9 cellular contexts compared by ENCODE assay signal in the genomic region with DNA sequence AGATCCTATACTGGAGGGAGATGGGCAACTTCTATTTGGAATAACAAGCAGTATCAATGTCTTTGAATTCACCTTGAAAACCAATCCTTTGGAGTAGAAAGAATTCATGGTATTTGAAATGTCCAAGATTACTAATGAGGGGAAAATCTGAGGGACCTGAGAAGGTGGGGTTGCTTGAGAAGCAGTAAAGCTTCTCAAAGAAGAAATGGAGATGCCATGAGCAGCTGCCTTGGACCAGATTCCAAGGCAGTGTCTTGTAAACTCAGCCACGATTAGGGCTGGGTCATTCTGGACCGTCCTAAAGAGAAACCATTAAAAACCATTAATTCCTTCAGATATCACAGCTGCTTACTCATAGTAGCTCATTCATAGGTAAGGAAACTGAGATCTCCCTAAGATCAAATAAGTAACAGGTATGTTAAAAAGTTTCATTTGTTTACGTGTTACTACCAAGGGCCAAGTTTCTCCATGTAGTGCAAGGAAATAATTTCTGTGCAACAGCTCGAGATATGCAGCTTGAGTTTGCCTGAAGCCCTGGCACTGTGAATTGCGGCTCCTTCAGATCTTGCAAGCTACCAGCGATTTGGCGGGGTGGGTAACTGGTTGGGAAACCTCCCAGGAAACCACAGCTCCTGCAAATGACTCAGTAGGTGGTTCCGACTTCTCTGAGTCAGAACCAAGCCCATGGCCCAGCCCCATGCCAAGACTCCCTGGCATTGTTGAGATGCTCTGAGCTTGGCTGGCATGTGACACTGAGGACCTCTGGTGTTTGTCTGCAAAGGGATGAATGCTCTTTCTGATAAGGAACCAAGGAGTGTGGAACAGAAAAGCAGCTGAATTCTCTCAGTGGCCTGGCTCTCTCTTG.
DNase-seq lines count a peak whose midpoint lies in the region; ATAC-seq, FAIRE-seq and TF ChIP-seq lines count a peak whose summit lies in the region.
"Had no signal": no experiment of that assay in that cellular context is flagged by ENCODE, and none has a peak within 500 bp of the region (broad histone marks: within the 10 kb centered on the region; RNA-seq: fewer than 3 reads in every experiment).

No MANE protein-coding gene starts in this region.

- no peak overlapping the region for H4K5ac ChIP-seq in H1 (ENCODE audit: insufficient read length, low read depth, low read length)

- no peak overlapping the region for H3K18ac ChIP-seq in H1 (ENCODE audit: extremely low read depth, low read length)

- no peak overlapping the region for H3K14ac ChIP-seq in H1 (ENCODE audit: insufficient read length)

- no peak overlapping the region for H2BK5ac ChIP-seq in H1 (ENCODE audit: low read depth, low read length)

- H2AFZ ChIP-seq in H1 (ENCODE audit: low read length), result no peak overlapping the region

- H2BK12ac ChIP-seq in H1 (ENCODE audit: low read depth, low read length), result no peak overlapping the region

- H3K4me3 ChIP-seq in H1 (ENCODE audit: extremely low read depth in 1 of 4, insufficient read depth in 2 of 4, low read depth in 3 of 4, low read length in 4 of 4), result no peak overlapping the region
- H3K4me3 ChIP-seq: SK-N-MC had no signal

- no peak overlapping the region for H2BK20ac ChIP-seq in H1 (ENCODE audit: low read length)

- H3K56ac ChIP-seq in H1 (replicated peaks; ENCODE audit: insufficient read length, low read depth, low read length), result no peak overlapping the region

- H3K36me3 Mint-ChIP-seq in activated CD4-positive, alpha-beta T cell treated with anti-CD3 and anti-CD28 coated beads, Interleukin-2, amount 10 ng/mL, durations not matched to agents 7 days and 5 days (ENCODE audit: low read depth), result no peaks in the 10 kb centered on the region

- H3K27me3 Mint-ChIP-seq in activated CD4-positive, alpha-beta T cell treated with anti-CD3 and anti-CD28 coated beads, Interleukin-2, amount 10 ng/mL, durations not matched to agents 7 days and 5 days, result peaks cover 19% of the 10 kb centered on the region

- no peak overlapping the region for H2AK5ac ChIP-seq in H1 (ENCODE audit: low read depth, low read length)

- no peak overlapping the region for H4K91ac ChIP-seq in H1 (replicated peaks; ENCODE audit: insufficient read length, low read length)

- DNase-seq in HCEC 1CT (peak; percentile 17), H1 (ENCODE audit: low read depth in 1 of 2, low spot score in 2 of 2) (no peak), CD1c-positive myeloid dendritic cell (ENCODE audit: extremely low spot score) (no peak), NCI-H748 treated with DMSO at 0.1 percent for 48 hours (lab: John Stamatoyannopoulos, UW) (no peak)
- DNase-seq in activated CD4-positive, alpha-beta T cell treated with anti-CD3 and anti-CD28 coated beads, Interleukin-2, amount 10 ng/mL, durations not matched to agents 7 days and 5 days, result peak; percentile 57
- DNase-seq in stimulated activated CD4-positive, alpha-beta T cell treated with anti-CD3 and anti-CD28 coated beads, Interleukin-12 subunit alpha, Interleukin-12 subunit beta, amount 100 ng/mL, for 24 hours (ENCODE audit: low read depth in 2 of 2), result peak; percentile 30 to 47

- H3K9ac ChIP-seq in H1 (replicated peaks in 1 of 4; ENCODE audit: extremely low read depth in 1 of 4, low read depth in 3 of 4, low read length in 3 of 4), result no peak overlapping the region

- peak; percentile 67 to 76 for TF ChIP-seq RAD21 in H1 (IDR thresholded peaks at IDR 0.05 in 1 of 2, conservative IDR thresholded peaks at IDR 0.05 in 1 of 2; ENCODE audit: low read depth in 2 of 2, low read length in 2 of 2)

- H3K23ac ChIP-seq in H1 (ENCODE audit: insufficient read length), result no peak overlapping the region

- no peak overlapping the region for H3K4ac ChIP-seq in H1 (replicated peaks; ENCODE audit: insufficient read length, low read depth, low read length)

- WGBS in H1 (ENCODE audit: extremely low coverage in 1 of 2, insufficient coverage in 1 of 2, insufficient read length in 1 of 2, insufficient replicate concordance in 2 of 2, low coverage in 1 of 2, low lambda C conversion rate in 2 of 2, missing lambda C conversion rate in 1 of 2), 2 experiments, result 93% methylated on average over 7 of the region's 8 CpGs; no CpG with 5 or more reads in 1 of the 2 experiments

- ATAC-seq in HG03442 (IDR thresholded peaks at IDR 0.05; ENCODE audit: unreplicated experiment) (no peak), GM19328 (IDR thresholded peaks at IDR 0.05; ENCODE audit: unreplicated experiment) (no peak)

- no peaks in the 10 kb centered on the region for H3K9me3 ChIP-seq in H1 (ENCODE audit: insufficient read depth in 2 of 2, low read depth in 1 of 2, low read length in 1 of 2)

- H2BK120ac ChIP-seq in H1 (replicated peaks; ENCODE audit: low read depth, low read length), result no peak overlapping the region

- no peak overlapping the region for H3K27ac ChIP-seq in H1 (ENCODE audit: low read depth, low read length)
- H3K27ac ChIP-seq: SK-N-MC had no signal

- H4K8ac ChIP-seq in H1 (ENCODE audit: extremely low read depth, insufficient read depth, low read length), result no peak overlapping the region

- peaks cover 0 to 9% (median 0%) of the 10 kb centered on the region in 4 experiments; a peak in 4 of 7 replicates for H3K4me1 ChIP-seq in H1 (replicated peaks in 1 of 4; ENCODE audit: control insufficient read depth in 3 of 4, insufficient read depth in 4 of 4, low read length in 3 of 4)

- TF ChIP-seq POLR2A in H1 (IDR thresholded peaks at IDR 0.05; ENCODE audit: control extremely low read depth in 1 of 2, low read depth in 2 of 2, low read length in 2 of 2), result no peak

- H3K36me3 ChIP-seq in H1 (ENCODE audit: control insufficient read depth in 2 of 4, insufficient read depth in 4 of 4, low read length in 3 of 4), result no peaks in the 10 kb centered on the region

- TF ChIP-seq CTCF in H1 (IDR thresholded peaks at IDR 0.05; ENCODE audit: control extremely low read depth in 1 of 3, insufficient read depth in 1 of 3, low read depth in 1 of 3, low read length in 3 of 3), result peak in 2 of 3 experiments; percentile 44 to 45; a peak in 3 of 4 replicates

- no peak overlapping the region for H3K27ac Mint-ChIP-seq in activated CD4-positive, alpha-beta T cell treated with anti-CD3 and anti-CD28 coated beads, Interleukin-2, amount 10 ng/mL, durations not matched to agents 7 days and 5 days

- POLR2A ChIA-PET in activated CD4-positive, alpha-beta T cell treated with anti-CD3 and anti-CD28 coated beads, Interleukin-2, amount 10 ng/mL, durations not matched to agents 7 days and 5 days (lab: Charles Lee), result interaction anchor here (0.6 kb wide), 1 partner anchor 330 kb away, joined by 3 read pairs; no protein-coding TSS in a partner anchor
- POLR2A ChIA-PET in H1 (lab: Charles Lee; ENCODE audit: partially characterized antibody), result interaction anchor here (1.1 kb wide), 1 partner anchor 30 kb away, joined by 3 read pairs; no protein-coding TSS in a partner anchor

- H3K4me2 ChIP-seq in H1 (ENCODE audit: insufficient read depth in 1 of 2, low read depth in 2 of 2, low read length in 2 of 2), result no peak overlapping the region

- peaks cover 12% of the 10 kb centered on the region for H3K4me1 Mint-ChIP-seq in activated CD4-positive, alpha-beta T cell treated with anti-CD3 and anti-CD28 coated beads, Interleukin-2, amount 10 ng/mL, durations not matched to agents 7 days and 5 days

- H3K79me1 ChIP-seq in H1 (ENCODE audit: low read depth, low read length), result no peaks in the 10 kb centered on the region

- H3K23me2 ChIP-seq in H1 (ENCODE audit: low read depth, low read length), result no peaks in the 10 kb centered on the region

- no peak for TF ChIP-seq EP300 in H1 (IDR thresholded peaks at IDR 0.05; ENCODE audit: borderline replicate concordance in 1 of 2, low read depth in 2 of 2, low read length in 2 of 2)

- FAIRE-seq in H1 (lab: Jason Lieb, UNC), result no peak

- H2BK15ac ChIP-seq in H1 (ENCODE audit: low read length), result no peak overlapping the region

- CTCF ChIA-PET in activated CD4-positive, alpha-beta T cell treated with anti-CD3 and anti-CD28 coated beads, Interleukin-2, amount 10 ng/mL, durations not matched to agents 7 days and 5 days (lab: Charles Lee), result interaction anchor here (0.6 to 1.6 kb wide), 9 partner anchors 11 to 424 kb away, joined by 3 to 9 read pairs (median 3); no protein-coding TSS in a partner anchor
- CTCF ChIA-PET in H1 (lab: Charles Lee; ENCODE audit: partially characterized antibody), result interaction anchor here (0.5 to 3.0 kb wide), 16 partner anchors 15 to 443 kb away, joined by 3 to 21 read pairs (median 4); no protein-coding TSS in a partner anchor

- no peaks in the 10 kb centered on the region for H4K20me1 ChIP-seq in H1 (replicated peaks in 1 of 2; ENCODE audit: control insufficient read depth in 1 of 2, insufficient read depth in 2 of 2, low read length in 2 of 2)

- no peak overlapping the region for H3K4me3 Mint-ChIP-seq in activated CD4-positive, alpha-beta T cell treated with anti-CD3 and anti-CD28 coated beads, Interleukin-2, amount 10 ng/mL, durations not matched to agents 7 days and 5 days

- no peaks in the 10 kb centered on the region for H3K79me2 ChIP-seq in H1 (ENCODE audit: control insufficient read depth in 1 of 2, insufficient read depth in 2 of 2, low read length in 2 of 2)

- no peaks in the 10 kb centered on the region for H3K9me3 Mint-ChIP-seq in activated CD4-positive, alpha-beta T cell treated with anti-CD3 and anti-CD28 coated beads, Interleukin-2, amount 10 ng/mL, durations not matched to agents 7 days and 5 days

- no peaks in the 10 kb centered on the region for H3K27me3 ChIP-seq in H1 (replicated peaks in 1 of 4; ENCODE audit: control insufficient read depth in 3 of 4, extremely low read depth in 1 of 4, insufficient read depth in 3 of 4, low read length in 3 of 4)

TF ChIP-seq in H1, 55 proteins besides CTCF, POLR2A, EP300 and RAD21 (continues in another document):
- TF ChIP-seq SP2 (IDR thresholded peaks at IDR 0.05; ENCODE audit: low read length) (no peak), TCF12 (IDR thresholded peaks at IDR 0.05; ENCODE audit: low read depth, low read length) (no peak), JUN (IDR thresholded peaks at IDR 0.05; ENCODE audit: low read depth, low read length) (no peak), RXRA (IDR thresholded peaks at IDR 0.05; ENCODE audit: insufficient read depth, low read depth, low read length) (no peak), POU5F1 (IDR thresholded peaks at IDR 0.05; ENCODE audit: low read depth, low read length) (no peak), KDM4A (IDR thresholded peaks at IDR 0.05; ENCODE audit: low read depth, low read length, severe bottlenecking) (no peak), RNF2 (IDR thresholded peaks at IDR 0.05; ENCODE audit: borderline replicate concordance, low read depth, low read length, missing control alignments, poor library complexity, severe bottlenecking) (no peak), RBBP5 (IDR thresholded peaks at IDR 0.05; ENCODE audit: borderline replicate concordance, low read depth, low read length) (no peak), SP1 (IDR thresholded peaks at IDR 0.05; ENCODE audit: low read depth, low read length) (no peak), JUND (IDR thresholded peaks at IDR 0.05; ENCODE audit: low read length) (no peak)
- TF ChIP-seq, protein P1, sequence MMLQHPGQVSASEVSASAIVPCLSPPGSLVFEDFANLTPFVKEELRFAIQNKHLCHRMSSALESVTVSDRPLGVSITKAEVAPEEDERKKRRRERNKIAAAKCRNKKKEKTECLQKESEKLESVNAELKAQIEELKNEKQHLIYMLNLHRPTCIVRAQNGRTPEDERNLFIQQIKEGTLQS (IDR thresholded peaks at IDR 0.05; ENCODE audit: insufficient read depth, low read depth, low read length), result no peak

Comparison
In these comparisons a context has a peak if more than half of its experiments do, and no peak if none do; other contexts are left out.
1. DNase-seq: peak in HCEC 1CT (single experiment), activated CD4-positive, alpha-beta T cell treated with anti-CD3 and anti-CD28 coated beads, Interleukin-2, amount 10 ng/mL, durations not matched to agents 7 days and 5 days (single experiment) and stimulated activated CD4-positive, alpha-beta T cell treated with anti-CD3 and anti-CD28 coated beads, Interleukin-12 subunit alpha, Interleukin-12 subunit beta, amount 100 ng/mL, for 24 hours (2 of 2); none in H1 (0 of 2), CD1c-positive myeloid dendritic cell (single experiment) and NCI-H748 treated with DMSO at 0.1 percent for 48 hours (single experiment).